33 cellular contexts compared by ENCODE assay signal in the genomic region with DNA sequence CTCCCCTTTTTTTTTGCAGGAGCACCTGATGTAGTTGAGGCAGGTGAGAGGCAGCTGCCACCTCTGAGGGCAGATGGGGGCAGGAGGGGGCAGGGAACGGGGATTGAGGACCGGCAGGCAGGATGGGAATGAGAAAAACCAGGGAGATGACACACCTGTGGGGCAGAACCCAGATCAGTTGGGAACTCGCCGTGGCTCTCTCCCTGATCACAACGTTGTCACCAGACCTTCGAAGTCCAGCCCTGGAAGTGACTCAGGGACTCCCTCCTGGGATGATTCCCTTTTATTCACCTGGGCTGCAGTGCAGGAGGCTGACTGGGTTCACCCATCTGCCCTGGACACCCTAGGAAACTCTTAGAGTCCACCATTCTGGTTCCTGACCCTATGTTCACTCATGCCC.
DNase-seq lines count a peak whose midpoint lies in the region; ATAC-seq, FAIRE-seq and TF ChIP-seq lines count a peak whose summit lies in the region.
"Had no signal": no experiment of that assay in that cellular context is flagged by ENCODE, and none has a peak within 500 bp of the region (broad histone marks: within the 10 kb centered on the region; RNA-seq: fewer than 3 reads in every experiment).

No MANE protein-coding gene starts in this region.

- peaks cover 2% of the 10 kb centered on the region for H3K27me3 Mint-ChIP-seq in progenitor cell of endocrine pancreas
- H3K27me3 Mint-ChIP-seq: B cell; CD4-positive, alpha-beta memory T cell; CD4-positive, alpha-beta T cell; CD4-positive, CD25-positive, alpha-beta regulatory T cell had no signal

- H3K9me3 ChIP-seq in pancreas: no peaks in the 10 kb centered on the region
- H3K9me3 ChIP-seq: A549; BE2C; BLaER1; BLaER1 treated with 17β-estradiol and CSF1 and Interleukin-3, amounts not matched to agents 10 nM and 100 nM; Caco-2 had no signal

- 43 to 71% methylated on average over 6 of the region's 6 CpGs for WGBS in pancreas, 2 donors

- ATAC-seq in pancreas (peak; percentile 42 to 62 (median 53)), GM18861 (IDR thresholded peaks at IDR 0.05; ENCODE audit: unreplicated experiment) (no peak)
- ATAC-seq: A549; CD8-positive, alpha-beta T cell had no signal

- no peaks in the 10 kb centered on the region for H3K36me3 Mint-ChIP-seq in progenitor cell of endocrine pancreas (ENCODE audit: insufficient read depth)
- H3K36me3 Mint-ChIP-seq: CD14-positive monocyte; CD4-positive, alpha-beta memory T cell; CD4-positive, CD25-positive, alpha-beta regulatory T cell; CD8-positive, alpha-beta memory T cell; CD8-positive, alpha-beta T cell had no signal

- FAIRE-seq in pancreas (lab: Jason Lieb, UNC): no peak
- FAIRE-seq: A204.1, A549, D721Med had no signal

- H3K4me1 ChIP-seq in pancreas: peaks cover 0 to 8% (median 5%) of the 10 kb centered on the region in 3 donors
- H3K4me1 ChIP-seq: A549; BE2C; BLaER1; BLaER1 treated with 17β-estradiol and CSF1 and Interleukin-3, amounts not matched to agents 10 nM and 100 nM; Caco-2 had no signal

- no peak overlapping the region for H3K27ac ChIP-seq in pancreas
- H3K27ac ChIP-seq: 22Rv1; A549; BLaER1; BLaER1 treated with 17β-estradiol and CSF1 and Interleukin-3, amounts not matched to agents 10 nM and 100 nM; C4-2B had no signal

- DNase-seq in pancreas (no peak), progenitor cell of endocrine pancreas (ENCODE audit: low spot score, unreplicated experiment) (no peak), superior temporal gyrus (ENCODE audit: extremely low spot score) (no peak)
- DNase-seq: 8988T; ACHN; AML-193; BE2C; C1 segment of cervical spinal cord; Caco-2; Calu3; CD4-positive, alpha-beta memory T cell; CD4-positive, alpha-beta T cell; CD4-positive, CD25-positive, alpha-beta regulatory T cell; CD8-positive, alpha-beta memory T cell; CD8-positive, alpha-beta T cell; COR-L47; DMS 273 treated with DMSO at 0.1 percent for 48 hours; DMS153; DMS53; DMS79; DMS79 treated with DMSO at 0.1 percent for 48 hours; DND-41; EL had no signal

- intact Hi-C loops in pancreas (cut with DNase I): no loop called here

- TF ChIP-seq CTCF in pancreas (IDR thresholded peaks at IDR 0.05) (no peak), progenitor cell of endocrine pancreas (IDR thresholded peaks at IDR 0.05; ENCODE audit: unreplicated experiment) (no peak)

- H3K36me3 ChIP-seq in pancreas: no peaks in the 10 kb centered on the region
- H3K36me3 ChIP-seq: BE2C; BLaER1; BLaER1 treated with 17β-estradiol and CSF1 and Interleukin-3, amounts not matched to agents 10 nM and 100 nM had no signal

- H3K4me3 Mint-ChIP-seq in progenitor cell of endocrine pancreas (ENCODE audit: low read depth): no peak overlapping the region
- H3K4me3 Mint-ChIP-seq: B cell; CD14-positive monocyte; CD4-positive, alpha-beta memory T cell; CD4-positive, alpha-beta T cell; CD4-positive, CD25-positive, alpha-beta regulatory T cell; CD8-positive, alpha-beta memory T cell; CD8-positive, alpha-beta T cell had no signal

- peaks cover 3% of the 10 kb centered on the region for H3K9me3 Mint-ChIP-seq in progenitor cell of endocrine pancreas (ENCODE audit: low read depth)
- H3K9me3 Mint-ChIP-seq: CD4-positive, alpha-beta T cell; CD8-positive, alpha-beta T cell had no signal

- H3K27me3 ChIP-seq in pancreas: no peaks in the 10 kb centered on the region
- H3K27me3 ChIP-seq: BE2C; BLaER1; BLaER1 treated with 17β-estradiol and CSF1 and Interleukin-3, amounts not matched to agents 10 nM and 100 nM had no signal

- H3K27ac Mint-ChIP-seq in progenitor cell of endocrine pancreas: peak overlapping the region; percentile 18
- H3K27ac Mint-ChIP-seq: B cell; CD14-positive monocyte; CD4-positive, alpha-beta memory T cell; CD4-positive, alpha-beta T cell; CD4-positive, CD25-positive, alpha-beta regulatory T cell; CD8-positive, alpha-beta memory T cell; CD8-positive, alpha-beta T cell had no signal

- no peaks in the 10 kb centered on the region for H3K4me1 Mint-ChIP-seq in progenitor cell of endocrine pancreas (ENCODE audit: low read depth)
- H3K4me1 Mint-ChIP-seq: B cell; CD14-positive monocyte; CD4-positive, alpha-beta memory T cell; CD4-positive, CD25-positive, alpha-beta regulatory T cell; CD8-positive, alpha-beta memory T cell had no signal

- H3K4me3 ChIP-seq in pancreas: no peak overlapping the region
- H3K4me3 ChIP-seq: A549; BLaER1; BLaER1 treated with 17β-estradiol and CSF1 and Interleukin-3, amounts not matched to agents 10 nM and 100 nM had no signal
